In the genomic region with DNA sequence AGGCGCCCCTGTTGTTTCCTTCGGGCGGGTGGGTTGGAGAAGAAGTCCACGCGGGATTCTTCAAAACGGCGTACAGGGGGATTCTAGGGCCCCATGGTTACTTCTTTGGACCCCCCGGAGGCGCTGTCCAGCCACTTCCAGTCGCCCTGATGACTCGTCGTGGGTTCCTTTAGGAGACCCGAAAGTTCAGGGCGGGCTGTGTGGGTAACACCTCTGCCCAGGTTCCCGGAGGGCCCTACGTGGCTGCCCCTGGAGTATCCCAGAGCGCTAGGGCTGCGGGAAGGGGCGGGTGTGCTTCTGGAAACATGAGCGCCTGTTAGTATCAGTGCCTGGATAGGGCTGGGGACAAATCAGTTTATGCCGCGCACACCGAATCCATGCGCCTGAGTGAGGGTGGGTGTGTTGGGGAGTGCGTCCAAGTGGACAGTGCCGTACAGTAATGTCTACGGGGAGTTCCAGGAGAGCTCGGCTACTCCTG, we compare ENCODE assay signal across 6 cellular contexts. TPM values are rescaled to one million over a fixed set of nuclear protein-coding genes. Genes with fewer than 3 reads are reported as not detected.
DNase-seq lines count a peak whose midpoint lies in the region; ATAC-seq and TF ChIP-seq lines count a peak whose summit lies in the region.

No MANE protein-coding gene starts in this region.

- TF ChIP-seq EP300 in ovary (IDR thresholded peaks at IDR 0.05) = no peak

- peaks cover 23% of the 10 kb centered on the region for H3K36me3 Mint-ChIP-seq in Caco-2 (ENCODE audit: insufficient read depth, unreplicated experiment)

- 0 to 4% (median 1%) methylated on average over 22 to 28 of the region's 28 CpGs for WGBS in ovary, 3 donors

- CTCF ChIA-PET in Caco-2 (lab: Charles Lee) = interaction anchor here (0.5 to 3.7 kb wide), 17 partner anchors 9 to 732 kb away, joined by 3 to 57 read pairs (median 3); no protein-coding TSS in a partner anchor

- H3K27ac Mint-ChIP-seq in Caco-2 (ENCODE audit: unreplicated experiment) = no peak overlapping the region

- peaks cover 12% of the 10 kb centered on the region for H3K27me3 Mint-ChIP-seq in Caco-2 (ENCODE audit: insufficient read depth, unreplicated experiment)

- H3K9me3 ChIP-seq in Caco-2 = no peaks in the 10 kb centered on the region
- no peaks in the 10 kb centered on the region for H3K9me3 ChIP-seq in ovary

- no peak for TF ChIP-seq CTCF in Caco-2 (IDR thresholded peaks at IDR 0.05; ENCODE audit: insufficient read depth in 1 of 2, low read depth in 1 of 2, low read length in 1 of 2, severe bottlenecking in 1 of 2, unreplicated experiment in 1 of 2)
- no peak for TF ChIP-seq CTCF in cardiac fibroblast (IDR thresholded peaks at IDR 0.05; ENCODE audit: low read depth, low read length)
- no peak for TF ChIP-seq CTCF in ovary (IDR thresholded peaks at IDR 0.05)

- ATAC-seq in HG02588 (IDR thresholded peaks at IDR 0.05; ENCODE audit: unreplicated experiment) = no peak
- no peak for ATAC-seq in HG03039 (IDR thresholded peaks at IDR 0.05; ENCODE audit: unreplicated experiment)

- POLR2A ChIA-PET in Caco-2 (lab: Charles Lee) = interaction anchor here (0.5 to 0.8 kb wide), 2 partner anchors 282 to 288 kb away, joined by 3 read pairs; a partner anchor contains a TSS

- DNase-seq in Caco-2 (peak; percentile 60 to 73), NCI-H146 (lab: John Stamatoyannopoulos, UW) (peak; percentile 55), cardiac fibroblast (ENCODE audit: low read depth in 2 of 2) (peak; percentile 52 to 54), ovary (peak; percentile 70 to 79 (median 75))

- H3K27ac ChIP-seq in ovary = peak overlapping the region; percentile 89 to 98

- no peaks in the 10 kb centered on the region for H3K9me3 Mint-ChIP-seq in Caco-2 (ENCODE audit: unreplicated experiment)

- H3K4me1 ChIP-seq in Caco-2 (peaks cover 9% of the 10 kb centered on the region), ovary (ENCODE audit: insufficient read depth) (peaks cover 8% of the 10 kb centered on the region)

- TF ChIP-seq POLR2A in ovary (IDR thresholded peaks at IDR 0.05) = no peak

- H3K36me3 ChIP-seq in Caco-2 (ENCODE audit: control insufficient read depth, insufficient read depth, low read length) (no peaks in the 10 kb centered on the region), ovary (no peaks in the 10 kb centered on the region)

- no TSS peak for BruUV-seq in Caco-2 (replicated peaks; lab: Mats Ljungman, UMichigan)

- H3K27me3 ChIP-seq in Caco-2 (replicated peaks; ENCODE audit: control insufficient read depth, insufficient read depth, low read length) (no peaks in the 10 kb centered on the region), ovary (no peaks in the 10 kb centered on the region)

- intact Hi-C loops in Caco-2 (cut with micrococcal nuclease; ENCODE audit: unreplicated experiment) (loop anchor here (5.0 to 10.0 kb wide), 3 partner anchors 118 to 298 kb away; no protein-coding TSS in a partner anchor), ovary (cut with DNase I) (loop anchor here in 2 of 4 donors (1.0 to 2.0 kb wide), 2 partner anchors 190 to 191 kb away; no protein-coding TSS in a partner anchor)

- H3K4me3 ChIP-seq in Caco-2 (ENCODE audit: low read depth, low read length) = peak overlapping the region; percentile 73
- H3K4me3 ChIP-seq in cardiac fibroblast (replicated peaks in 1 of 2; ENCODE audit: low read depth in 2 of 2, low read length in 2 of 2) = peak overlapping the region; percentile 38 to 69
- H3K4me3 ChIP-seq in ovary = peak overlapping the region; percentile 41

- H3K4me3 Mint-ChIP-seq in Caco-2 (ENCODE audit: unreplicated experiment) = peak overlapping the region; percentile 76

- H3K4me1 Mint-ChIP-seq in Caco-2 (ENCODE audit: low read depth, unreplicated experiment) = no peaks in the 10 kb centered on the region

RNA-seq across cellular contexts. Expression of a gene that starts 0.6 kb away (rescaled TPM):
- 0.59 and 1.8 TPM in 2 replicates for total RNA-seq in Caco-2 (2022)
- 100 to 1,000 TPM in 1 of 7 donors, 10 to 100 TPM in 6; 35.0 to 108 (median 68.0) TPM for total RNA-seq in ovary
- polyA plus RNA-seq in ovary = 10 to 100 TPM in 1 of 2 donors, 1 to 10 TPM in 1; 3.9 to 16.3 TPM

RNA-seq across cellular contexts. Expression of a gene that starts 12.5 kb away (rescaled TPM):
- total RNA-seq in Caco-2 (2022) (33.1 and 39.3 TPM in 2 replicates), ovary (10 to 100 TPM; 19.1 to 26.4 (median 21.2) TPM)
- 10 to 100 TPM; 13.2 to 28.3 TPM for polyA plus RNA-seq in ovary

RNA-seq across cellular contexts. Expression of a gene that starts 24.3 kb away (rescaled TPM):
- total RNA-seq in Caco-2 (2022) (52.0 and 52.8 TPM in 2 replicates), ovary (10 to 100 TPM; 42.4 to 77.7 (median 46.0) TPM)
- polyA plus RNA-seq in ovary = 10 to 100 TPM; 27.5 to 47.2 TPM

RNA-seq across cellular contexts. Expression of a gene that starts 29.2 kb away (rescaled TPM):
- total RNA-seq in Caco-2 (2022) (0.54 and 0.60 TPM in 2 replicates), ovary (1 to 10 TPM in 5 of 7 donors, under 1 TPM in 1, not detected in 1; 0.92 to 4.1 (median 1.9) TPM)
- under 1 TPM; 0.30 to 0.42 TPM for polyA plus RNA-seq in ovary

Comparison
In these comparisons a context has a peak if more than half of its experiments do, and no peak if none do; other contexts are left out.
1. RNA of a gene that starts 0.6 kb away (total RNA-seq): 35.0 to 108 TPM in ovary; 0.59 to 1.8 TPM in Caco-2; every median in the first group is over 10 times any median in the second.
2. Peak in every context shown above with its lines, with median percentiles within 50 percentile points of each other: DNase-seq and H3K4me3 ChIP-seq.